In genomic region chr5:54207566-54207965, GRCh38 we compare ENCODE assay signal across 26 cellular contexts.
DNase-seq lines count a peak whose midpoint lies in the region; ATAC-seq and TF ChIP-seq lines count a peak whose summit lies in the region.
"Had no signal": no experiment of that assay in that cellular context is flagged by ENCODE, and none has a peak within 500 bp of the region (broad histone marks: within the 10 kb centered on the region; RNA-seq: fewer than 3 reads in every experiment).

No MANE protein-coding gene starts in this region.

- no peaks in the 10 kb centered on the region for H3K9me3 ChIP-seq in trophoblast cell (ENCODE audit: insufficient read depth, low read depth, low read length)
- no peaks in the 10 kb centered on the region for H3K9me3 ChIP-seq in Karpas-422 (ENCODE audit: low read length)
- H3K9me3 ChIP-seq: MG63 had no signal

- POLR2A ChIA-PET in WTC11 (lab: Charles Lee), result no interaction called here

- H3K9me2 ChIP-seq in Karpas-422 (replicated peaks; ENCODE audit: insufficient read depth, low read length), result no peaks in the 10 kb centered on the region

- H2BK5ac ChIP-seq in trophoblast cell (ENCODE audit: low read depth, low read length, poor library complexity), result no peak overlapping the region

- no peak overlapping the region for H4K8ac ChIP-seq in trophoblast cell (ENCODE audit: low read depth, low read length)

- peaks cover 27% of the 10 kb centered on the region for H3K4me1 Mint-ChIP-seq in WTC11

- H3K4me2 ChIP-seq in trophoblast cell (ENCODE audit: low read length), result no peak overlapping the region
- no peak overlapping the region for H3K4me2 ChIP-seq in Karpas-422 (ENCODE audit: low read depth, low read length, poor library complexity, severe bottlenecking)

- peak overlapping the region; percentile 84 for H3K27ac Mint-ChIP-seq in WTC11
- H3K27ac Mint-ChIP-seq: B cell; CD8-positive, alpha-beta T cell had no signal

- ATAC-seq in WTC11 (peak; percentile 82), GM19463 (IDR thresholded peaks at IDR 0.05; ENCODE audit: unreplicated experiment) (no peak)
- ATAC-seq: CD8-positive, alpha-beta T cell; Panc1 had no signal

- H3K9me3 Mint-ChIP-seq in WTC11, result peaks cover 16% of the 10 kb centered on the region

- WGBS in trophoblast cell (ENCODE audit: extremely low coverage, insufficient coverage, insufficient read length), result no CpG with 5 or more reads among the region's 1 CpG

- H2AK5ac ChIP-seq in trophoblast cell (ENCODE audit: low read length), result no peak overlapping the region

- no peak overlapping the region for H3K14ac ChIP-seq in trophoblast cell (ENCODE audit: low read length)

- no peak overlapping the region for H4K91ac ChIP-seq in trophoblast cell (ENCODE audit: low read depth, low read length)

- H3K27me3 ChIP-seq in trophoblast cell (ENCODE audit: insufficient read depth, low read length), result no peaks in the 10 kb centered on the region
- no peaks in the 10 kb centered on the region for H3K27me3 ChIP-seq in Karpas-422 (ENCODE audit: low read length)
- H3K27me3 ChIP-seq: MG63 had no signal

- no peak overlapping the region for H3K4ac ChIP-seq in trophoblast cell (ENCODE audit: low read depth, low read length)

- H3K36me3 ChIP-seq in trophoblast cell (ENCODE audit: control insufficient read depth in 1 of 2, insufficient read depth in 2 of 2, low read length in 2 of 2), result no peaks in the 10 kb centered on the region
- H3K36me3 ChIP-seq in Karpas-422 (ENCODE audit: insufficient read depth, low read length), result no peaks in the 10 kb centered on the region
- H3K36me3 ChIP-seq: MG63 had no signal

- H4K20me1 ChIP-seq in Karpas-422 (ENCODE audit: insufficient read depth, low read depth, low read length), result peaks cover 6% of the 10 kb centered on the region; the same call in 1 of the 2 replicates

- H3K4me3 Mint-ChIP-seq in WTC11, result no peak overlapping the region
- H3K4me3 Mint-ChIP-seq: B cell; CD8-positive, alpha-beta T cell had no signal

- no peak overlapping the region for H3K9ac ChIP-seq in trophoblast cell (ENCODE audit: low read length)
- no peak overlapping the region for H3K9ac ChIP-seq in Karpas-422 (ENCODE audit: low read length)

- no peaks in the 10 kb centered on the region for H3K27me3 Mint-ChIP-seq in WTC11 (ENCODE audit: low read depth)
- H3K27me3 Mint-ChIP-seq: B cell had no signal

- H3K4me3 ChIP-seq in trophoblast cell (ENCODE audit: low read depth, low read length), result no peak overlapping the region
- no peak overlapping the region for H3K4me3 ChIP-seq in Karpas-422 (ENCODE audit: low read length)
- H3K4me3 ChIP-seq: GM12878, MG63, SK-N-MC had no signal

- H2AFZ ChIP-seq in trophoblast cell (ENCODE audit: insufficient read depth, low read length, poor library complexity) (no peak overlapping the region), Karpas-422 (ENCODE audit: low read length) (no peak overlapping the region)

- H3K27ac ChIP-seq in trophoblast cell (ENCODE audit: low read depth, low read length) (peak overlapping the region; percentile 44), Karpas-422 (ENCODE audit: low read length) (no peak overlapping the region)
- H3K27ac ChIP-seq: 22Rv1, C4-2B, SK-N-MC had no signal

- peaks cover 0 to 13% of the 10 kb centered on the region in 2 experiments for H3K4me1 ChIP-seq in trophoblast cell (ENCODE audit: control insufficient read depth in 1 of 2, insufficient read depth in 2 of 2, low read length in 2 of 2)
- H3K4me1 ChIP-seq in Karpas-422 (ENCODE audit: low read length), result no peaks in the 10 kb centered on the region

- no peak overlapping the region for H4K12ac ChIP-seq in trophoblast cell (ENCODE audit: low read depth, low read length)

- H3K79me2 ChIP-seq in trophoblast cell (ENCODE audit: control insufficient read depth, insufficient read depth, low read length, poor library complexity), result no peaks in the 10 kb centered on the region
- no peaks in the 10 kb centered on the region for H3K79me2 ChIP-seq in Karpas-422 (ENCODE audit: low read length)

- peak; percentile 53 for DNase-seq in ELF-1 (ENCODE audit: low read depth, low spot score)
- DNase-seq in WTC11 (ENCODE audit: low spot score), result no peak
- DNase-seq in iPS DF 19.7 (ENCODE audit: low read depth, low spot score), result peak; percentile 48
- no peak for DNase-seq in trophoblast cell
- no peak for DNase-seq in Karpas-422
- DNase-seq in SHP77 (lab: John Stamatoyannopoulos, UW), result no peak
- DNase-seq: Caco-2; CD8-positive, alpha-beta T cell; GDM1; KBM-7; MG63; NCI-H1105 treated with DMSO at 0.1 percent for 48 hours; NCI-H146; NCI-H2029; NCI-H446 treated with DMSO at 0.1 percent for 48 hours; NCI-H526; NCI-H82; NK-92 treated with Interleukin-12 subunit alpha and Interleukin-12 subunit beta, amount 100 ng/mL, for 24 hours; SIG-M5 had no signal

- TF ChIP-seq CTCF in WTC11 (IDR thresholded peaks at IDR 0.05), result no peak

- no peak overlapping the region for H2BK12ac ChIP-seq in trophoblast cell (ENCODE audit: low read length)

- H3K23ac ChIP-seq in trophoblast cell (ENCODE audit: low read length), result no peak overlapping the region

- H3K79me1 ChIP-seq in trophoblast cell (ENCODE audit: low read length), result peaks cover 4% of the 10 kb centered on the region

- CTCF ChIA-PET in WTC11 (lab: Charles Lee), result interaction anchor here (1.0 kb wide), 1 partner anchor 729 kb away, joined by 3 read pairs; no protein-coding TSS in a partner anchor

- no peak overlapping the region for H3K18ac ChIP-seq in trophoblast cell (ENCODE audit: low read length)

- H3K36me3 Mint-ChIP-seq in WTC11, result peaks cover 8% of the 10 kb centered on the region

- H2BK120ac ChIP-seq in trophoblast cell (ENCODE audit: insufficient read depth, low read length, poor library complexity), result no peak overlapping the region

TF ChIP-seq in WTC11, 78 proteins besides CTCF, POLR2A, EP300 and RAD21 (continues in another document):
- no peak for TF ChIP-seq PRDM15 (CRISPR knock-in tag; IDR thresholded peaks at IDR 0.05)
- TF ChIP-seq TEAD4 (CRISPR knock-in tag; IDR thresholded peaks at IDR 0.05), result no peak
- no peak for TF ChIP-seq HMGA2 (CRISPR knock-in tag; IDR thresholded peaks at IDR 0.05)
- TF ChIP-seq ZNF232 (CRISPR knock-in tag; IDR thresholded peaks at IDR 0.05), result no peak
- no peak for TF ChIP-seq IRF2 (CRISPR knock-in tag; IDR thresholded peaks at IDR 0.05; ENCODE audit: borderline replicate concordance, low read depth)
- TF ChIP-seq PRRX2 (CRISPR knock-in tag; IDR thresholded peaks at IDR 0.05), result no peak
- no peak for TF ChIP-seq RORB (CRISPR knock-in tag; IDR thresholded peaks at IDR 0.05)
- no peak for TF ChIP-seq NFATC4 (CRISPR knock-in tag; IDR thresholded peaks at IDR 0.05)
- TF ChIP-seq RELA (CRISPR knock-in tag; IDR thresholded peaks at IDR 0.05; ENCODE audit: borderline replicate concordance), result no peak
- TF ChIP-seq ZNF425 (CRISPR knock-in tag; conservative IDR thresholded peaks at IDR 0.05), result no peak
- no peak for TF ChIP-seq PREB (CRISPR knock-in tag; IDR thresholded peaks at IDR 0.05; ENCODE audit: borderline replicate concordance)
- no peak for TF ChIP-seq CBFB (CRISPR knock-in tag; IDR thresholded peaks at IDR 0.05; ENCODE audit: low read depth)

Comparison
In these comparisons a context has a peak if more than half of its experiments do, and no peak if none do; other contexts are left out.
1. DNase-seq: peak in ELF-1 (single experiment) and iPS DF 19.7 (single experiment); none in WTC11 (single experiment), trophoblast cell (0 of 2), Karpas-422 (single experiment) and SHP77 (0 of 2).